Comparison of ENCODE assay signal across 9 cellular contexts in the genomic region with DNA sequence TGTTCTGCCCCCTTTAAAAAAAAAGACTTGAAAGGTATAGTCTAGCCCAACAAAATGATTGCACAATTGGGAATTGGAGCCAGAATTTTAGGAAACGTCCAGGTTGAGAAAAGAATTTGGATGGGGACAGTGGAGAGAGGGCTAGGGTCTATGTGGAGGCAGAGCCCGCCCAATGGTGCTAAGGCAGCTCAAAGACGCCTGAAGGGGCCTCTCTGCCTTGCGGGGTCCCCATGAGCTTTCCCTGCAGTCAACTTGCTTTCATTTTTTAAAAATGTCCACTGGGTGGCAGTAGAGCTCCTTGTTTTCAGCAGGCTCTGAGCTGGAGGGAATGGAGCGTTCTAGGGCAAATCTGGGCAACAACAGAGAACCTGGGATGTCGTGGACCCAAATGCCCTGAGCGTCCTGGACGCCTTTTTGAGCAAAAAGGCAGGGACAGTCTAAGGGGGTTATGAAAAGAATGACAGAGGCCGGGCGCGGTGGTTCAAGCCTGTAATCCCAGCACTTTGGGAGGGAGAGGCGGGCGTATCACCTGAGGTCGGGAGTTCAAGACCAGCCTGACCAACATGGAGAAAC. TPM values are rescaled to one million over a fixed set of nuclear protein-coding genes. Genes with fewer than 3 reads are reported as not detected.
DNase-seq lines count a peak whose midpoint lies in the region; ATAC-seq, FAIRE-seq and TF ChIP-seq lines count a peak whose summit lies in the region.
"Had no signal": no experiment of that assay in that cellular context is flagged by ENCODE, and none has a peak within 500 bp of the region (broad histone marks: within the 10 kb centered on the region; RNA-seq: fewer than 3 reads in every experiment).

No MANE protein-coding gene starts in this region.

- TF ChIP-seq POLR2A in A549 (IDR thresholded peaks at IDR 0.05; ENCODE audit: low read length) (no peak), GM18505 (IDR thresholded peaks at IDR 0.05; ENCODE audit: borderline replicate concordance, extremely low read depth, insufficient read depth, insufficient read length) (no peak)

- TF ChIP-seq CTCF in A549 (IDR thresholded peaks at IDR 0.05) (peak; percentile 80), epithelial cell of esophagus (IDR thresholded peaks at IDR 0.05; ENCODE audit: insufficient read depth, low read depth, low read length, missing control alignments) (peak; percentile 64)

- peaks cover 32% of the 10 kb centered on the region for H3K4me1 Mint-ChIP-seq in stimulated activated naive CD8-positive, alpha-beta T cell treated with anti-CD3 and anti-CD28 coated beads, Interleukin-15, amount 100 ng/mL, for 72 hours

- H3K4me1 ChIP-seq in A549: no peaks in the 10 kb centered on the region
- H3K4me1 ChIP-seq in NT2/D1 (ENCODE audit: insufficient read depth, insufficient read length): peaks cover 4% of the 10 kb centered on the region
- H3K4me1 ChIP-seq in muscle layer of colon (ENCODE audit: insufficient read depth, low read length): peaks cover 8% of the 10 kb centered on the region

- no peaks in the 10 kb centered on the region for H3K9me3 Mint-ChIP-seq in stimulated activated naive CD8-positive, alpha-beta T cell treated with anti-CD3 and anti-CD28 coated beads, Interleukin-15, amount 100 ng/mL, for 72 hours
- H3K9me3 Mint-ChIP-seq: stimulated activated naive CD8-positive, alpha-beta T cell treated with anti-CD3 and anti-CD28 coated beads, Interleukin-15, Interleukin-2, amounts not matched to agents 100 ng/mL and 50 ng/mL, for 24 hours had no signal

- H3K9ac ChIP-seq in NT2/D1 (ENCODE audit: insufficient read length, low read depth) (no peak overlapping the region), muscle layer of colon (ENCODE audit: low read length) (peak overlapping the region; percentile 22)

- H3K27ac ChIP-seq in A549 (0 out of 6 replicates have a peak overlapping the region, but pooled peaks of 1 of the 2 experiments have one; percentile 24), muscle layer of colon (ENCODE audit: low read depth, low read length) (no peak overlapping the region)

- H3K4me3 ChIP-seq in A549 (no peak overlapping the region), NT2/D1 (ENCODE audit: insufficient read length, low read depth) (no peak overlapping the region), epithelial cell of esophagus (ENCODE audit: low read length) (peak overlapping the region; percentile 33), muscle layer of colon (ENCODE audit: low read depth in 1 of 2, low read length in 2 of 2) (peak overlapping the region; percentile 41 to 60)

- 19% methylated on average over 14 of the region's 14 CpGs for WGBS in A549 (ENCODE audit: missing lambda C conversion rate)

- no peak for FAIRE-seq in A549 (lab: Jason Lieb, UNC)

- peak overlapping the region; percentile 32 to 35 for H3K4me3 Mint-ChIP-seq in stimulated activated naive CD8-positive, alpha-beta T cell treated with anti-CD3 and anti-CD28 coated beads, Interleukin-15, amount 100 ng/mL, for 72 hours
- H3K4me3 Mint-ChIP-seq: stimulated activated naive CD8-positive, alpha-beta T cell treated with anti-CD3 and anti-CD28 coated beads, Interleukin-15, Interleukin-2, amounts not matched to agents 100 ng/mL and 50 ng/mL, for 24 hours had no signal

- peak; percentile 46 to 81 for DNase-seq in A549 (ENCODE audit: low read depth in 1 of 2, low spot score in 1 of 2)
- DNase-seq in HuH-7 (ENCODE audit: low spot score): peak; percentile 78
- peak; percentile 90 for DNase-seq in NT2/D1 (ENCODE audit: low read depth, low spot score)
- peak; percentile 44 for DNase-seq in activated CD8-positive, alpha-beta memory T cell treated with anti-CD3 and anti-CD28 coated beads, Interleukin-2, amount 50 U/mL, for 4 hours
- peak; percentile 82 for DNase-seq in epithelial cell of esophagus (ENCODE audit: low read depth)
- peak; percentile 70 to 73 for DNase-seq in stimulated activated naive CD8-positive, alpha-beta T cell treated with anti-CD3 and anti-CD28 coated beads, Interleukin-15, amount 100 ng/mL, for 72 hours

- H3K4me2 ChIP-seq in A549: peak overlapping the region; percentile 83

- TF ChIP-seq RAD21 in A549 (conservative IDR thresholded peaks at IDR 0.05 in 1 of 2, IDR thresholded peaks at IDR 0.05 in 1 of 2): peak; percentile 84 to 90

- POLR2A ChIA-PET in A549 (lab: Yijun Ruan, JAX): interaction anchor here (1.1 kb wide), 1 partner anchor 163 kb away, joined by 6 read pairs; no protein-coding TSS in a partner anchor

- no peak for TF ChIP-seq EP300 in A549 (IDR thresholded peaks at IDR 0.05)

- H3K27me3 ChIP-seq in NT2/D1 (ENCODE audit: insufficient read depth, insufficient read length) (no peaks in the 10 kb centered on the region), muscle layer of colon (ENCODE audit: control insufficient read depth in 1 of 2, insufficient read depth in 2 of 2, low read length in 2 of 2) (peaks cover 0 to 24% of the 10 kb centered on the region in 2 donors)

- no peaks in the 10 kb centered on the region for H3K9me3 ChIP-seq in A549
- H3K9me3 ChIP-seq in NT2/D1 (ENCODE audit: insufficient read depth, low read length): 0 out of 2 replicates have a peak, but pooled peaks cover 2% of the 10 kb centered on the region
- no peaks in the 10 kb centered on the region for H3K9me3 ChIP-seq in muscle layer of colon (ENCODE audit: low read length)

- H3K36me3 ChIP-seq in NT2/D1 (ENCODE audit: insufficient read depth, insufficient read length, low read length) (peaks cover 6% of the 10 kb centered on the region), muscle layer of colon (ENCODE audit: insufficient read depth, low read length) (peaks cover 7% of the 10 kb centered on the region)

- peaks cover 48% of the 10 kb centered on the region for H3K27me3 Mint-ChIP-seq in stimulated activated naive CD8-positive, alpha-beta T cell treated with anti-CD3 and anti-CD28 coated beads, Interleukin-15, amount 100 ng/mL, for 72 hours

- H3K27ac Mint-ChIP-seq in stimulated activated naive CD8-positive, alpha-beta T cell treated with anti-CD3 and anti-CD28 coated beads, Interleukin-15, amount 100 ng/mL, for 72 hours: peak overlapping the region in 1 of 2 donors; percentile 94
- H3K27ac Mint-ChIP-seq: stimulated activated naive CD8-positive, alpha-beta T cell treated with anti-CD3 and anti-CD28 coated beads, Interleukin-15, Interleukin-2, amounts not matched to agents 100 ng/mL and 50 ng/mL, for 24 hours had no signal

- CTCF ChIA-PET in A549 (lab: Yijun Ruan, JAX): interaction anchor here (0.7 to 9.1 kb wide), 41 partner anchors 9 to 776 kb away, joined by 3 to 116 read pairs (median 4); a partner anchor contains a TSS

- ATAC-seq in A549 (peak; percentile 83 to 96), GM18505 (IDR thresholded peaks at IDR 0.05; ENCODE audit: unreplicated experiment) (peak; percentile 58)
- peak; percentile 79 for ATAC-seq in stimulated activated naive CD8-positive, alpha-beta T cell treated with anti-CD3 and anti-CD28 coated beads, Interleukin-15, amount 100 ng/mL, for 72 hours

TF ChIP-seq in A549, 52 proteins besides CTCF, POLR2A, EP300 and RAD21 (continues in another document):
- TF ChIP-seq ESRRA (IDR thresholded peaks at IDR 0.05; ENCODE audit: borderline replicate concordance, low read length) (no peak), JUNB (IDR thresholded peaks at IDR 0.05) (no peak), RARB (CRISPR knock-in tag; IDR thresholded peaks at IDR 0.05) (no peak), CEBPB (IDR thresholded peaks at IDR 0.05) (peak; percentile 67 to 70; a peak in 3 of 4 replicates), ZNF302 (CRISPR knock-in tag; IDR thresholded peaks at IDR 0.05) (no peak), MAFK (IDR thresholded peaks at IDR 0.05; ENCODE audit: partially characterized antibody) (no peak), NPAS2 (CRISPR knock-in tag; IDR thresholded peaks at IDR 0.05; ENCODE audit: borderline replicate concordance) (no peak), BHLHE40 (IDR thresholded peaks at IDR 0.05; ENCODE audit: low read depth, low read length) (no peak), ZFP36 (IDR thresholded peaks at IDR 0.05; ENCODE audit: borderline replicate concordance, partially characterized antibody) (no peak), HOXA7 (CRISPR knock-in tag; IDR thresholded peaks at IDR 0.05) (no peak), MYC (IDR thresholded peaks at IDR 0.05; ENCODE audit: borderline replicate concordance, low read length) (no peak), FOXS1 (CRISPR knock-in tag; IDR thresholded peaks at IDR 0.05) (no peak), CHD4 (IDR thresholded peaks at IDR 0.05; ENCODE audit: borderline replicate concordance) (no peak)
- TF ChIP-seq, protein P1, sequence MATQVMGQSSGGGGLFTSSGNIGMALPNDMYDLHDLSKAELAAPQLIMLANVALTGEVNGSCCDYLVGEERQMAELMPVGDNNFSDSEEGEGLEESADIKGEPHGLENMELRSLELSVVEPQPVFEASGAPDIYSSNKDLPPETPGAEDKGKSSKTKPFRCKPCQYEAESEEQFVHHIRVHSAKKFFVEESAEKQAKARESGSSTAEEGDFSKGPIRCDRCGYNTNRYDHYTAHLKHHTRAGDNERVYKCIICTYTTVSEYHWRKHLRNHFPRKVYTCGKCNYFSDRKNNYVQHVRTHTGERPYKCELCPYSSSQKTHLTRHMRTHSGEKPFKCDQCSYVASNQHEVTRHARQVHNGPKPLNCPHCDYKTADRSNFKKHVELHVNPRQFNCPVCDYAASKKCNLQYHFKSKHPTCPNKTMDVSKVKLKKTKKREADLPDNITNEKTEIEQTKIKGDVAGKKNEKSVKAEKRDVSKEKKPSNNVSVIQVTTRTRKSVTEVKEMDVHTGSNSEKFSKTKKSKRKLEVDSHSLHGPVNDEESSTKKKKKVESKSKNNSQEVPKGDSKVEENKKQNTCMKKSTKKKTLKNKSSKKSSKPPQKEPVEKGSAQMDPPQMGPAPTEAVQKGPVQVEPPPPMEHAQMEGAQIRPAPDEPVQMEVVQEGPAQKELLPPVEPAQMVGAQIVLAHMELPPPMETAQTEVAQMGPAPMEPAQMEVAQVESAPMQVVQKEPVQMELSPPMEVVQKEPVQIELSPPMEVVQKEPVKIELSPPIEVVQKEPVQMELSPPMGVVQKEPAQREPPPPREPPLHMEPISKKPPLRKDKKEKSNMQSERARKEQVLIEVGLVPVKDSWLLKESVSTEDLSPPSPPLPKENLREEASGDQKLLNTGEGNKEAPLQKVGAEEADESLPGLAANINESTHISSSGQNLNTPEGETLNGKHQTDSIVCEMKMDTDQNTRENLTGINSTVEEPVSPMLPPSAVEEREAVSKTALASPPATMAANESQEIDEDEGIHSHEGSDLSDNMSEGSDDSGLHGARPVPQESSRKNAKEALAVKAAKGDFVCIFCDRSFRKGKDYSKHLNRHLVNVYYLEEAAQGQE (IDR thresholded peaks at IDR 0.05): no peak

RNA-seq across cellular contexts. Expression of a gene that starts 40.2 kb away (rescaled TPM):
- polyA plus RNA-seq in A549 (2011; rRNA removed) (88.1 and 123 TPM in 2 replicates), A549 (2017; fragmentation: RNase III; extraction: RNeasy Plus Mini Kit Qiagen cat#74134 plus additional on column Dnase treatment) (63.3 to 105 TPM (median 84.0 TPM) in 3 replicates)
- 86.8 and 109 TPM in 2 replicates for polyA plus RNA-seq in A549 (2012; cell fraction: cytosol; rRNA removed)
- polyA plus RNA-seq in A549 (2012; cell fraction: nucleus; rRNA removed): 138 and 145 TPM in 2 replicates
- 120 and 150 TPM in 2 replicates for polyA minus RNA-seq in A549 (2011; rRNA and poly(A)+ RNA removed)

Comparison
In these comparisons a context has a peak if more than half of its experiments do, and no peak if none do; other contexts are left out.
1. H3K4me3 ChIP-seq: peak in epithelial cell of esophagus (single experiment) and muscle layer of colon (2 of 2); none in A549 (single experiment) and NT2/D1 (single experiment).
2. Peak in every context shown above with its lines, with median percentiles within 50 percentile points of each other: ATAC-seq and DNase-seq.